ENCODE assay signal across 26 cellular contexts in genomic region chr2:161147856-161148255, GRCh38. TPM values are rescaled to one million over a fixed set of nuclear protein-coding genes. Genes with fewer than 3 reads are reported as not detected.
DNase-seq lines count a peak whose midpoint lies in the region; ATAC-seq, FAIRE-seq and TF ChIP-seq lines count a peak whose summit lies in the region.
"Had no signal": no experiment of that assay in that cellular context is flagged by ENCODE, and none has a peak within 500 bp of the region (broad histone marks: within the 10 kb centered on the region; RNA-seq: fewer than 3 reads in every experiment).

No MANE protein-coding gene starts in this region.

- DNase-seq in keratinocyte (ENCODE audit: low read depth, low spot score): no peak
- DNase-seq in activated T-cell treated with anti-CD3 and anti-CD28 coated beads, Interleukin-2, amount 50 U/mL, for 1 hour: no peak
- no peak for DNase-seq in coronary artery (ENCODE audit: low spot score)
- DNase-seq in activated naive CD8-positive, alpha-beta T cell treated with anti-CD3 and anti-CD28 coated beads, Interleukin-2, amount 50 U/mL, for 24 hours: no peak
- no peak for DNase-seq in GM23248
- DNase-seq: activated CD4-positive, alpha-beta T cell treated with anti-CD3 and anti-CD28 coated beads, Interleukin-2, amount 50 U/mL, for 4 hours; activated naive CD8-positive, alpha-beta T cell treated with anti-CD3 and anti-CD28 coated beads for 36 hours; activated T-cell treated with anti-CD3 and anti-CD28 coated beads, Interleukin-2, amount 50 U/mL, for 4 hours; BE2C; Calu3; dermis blood vessel endothelial cell; naive thymus-derived CD4-positive, alpha-beta T cell; NCI-H2081 treated with DMSO at 0.1 percent for 48 hours; NCI-H524; PC-9; small intestine had no signal

- H3K27me3 ChIP-seq in keratinocyte (ENCODE audit: control insufficient read depth, extremely low read depth, insufficient read depth, low read length): no peaks in the 10 kb centered on the region
- no peaks in the 10 kb centered on the region for H3K27me3 ChIP-seq in GM23248 (replicated peaks; ENCODE audit: insufficient read depth)
- H3K27me3 ChIP-seq: BE2C, gastroesophageal sphincter, tibial nerve had no signal

- dilution Hi-C loops in keratinocyte (cut with MboI; ENCODE audit: extremely low pct_ligation_motif_present, low sequenced_read_pairs): no loop called here

- peak; percentile 23 for FAIRE-seq in keratinocyte (lab: Jason Lieb, UNC)
- FAIRE-seq: G401.6, small intestine had no signal

- H3K4me1 ChIP-seq in keratinocyte (ENCODE audit: control insufficient read depth, extremely low read depth, insufficient read depth, low read length): no peaks in the 10 kb centered on the region
- H3K4me1 ChIP-seq in GM23248 (ENCODE audit: insufficient read depth): no peaks in the 10 kb centered on the region
- H3K4me1 ChIP-seq: BE2C, gastroesophageal sphincter, prostate gland, tibial nerve had no signal

- no peak for TF ChIP-seq CTCF in keratinocyte (optimal IDR thresholded peaks at IDR 0.05 in 1 of 3, IDR thresholded peaks at IDR 0.05 in 1 of 3, conservative IDR thresholded peaks at IDR 0.05 in 1 of 3; ENCODE audit: extremely low read depth in 1 of 3, insufficient read depth in 2 of 3, low read length in 3 of 3)
- no peak for TF ChIP-seq CTCF in coronary artery (IDR thresholded peaks at IDR 0.05)

- peak; percentile 82 for ATAC-seq in GM18868 (IDR thresholded peaks at IDR 0.05; ENCODE audit: unreplicated experiment)
- peak; percentile 64 for ATAC-seq in GM21528 (IDR thresholded peaks at IDR 0.05; ENCODE audit: low FRiP score, unreplicated experiment)
- ATAC-seq in HG03045 (IDR thresholded peaks at IDR 0.05; ENCODE audit: unreplicated experiment): peak; percentile 54
- ATAC-seq in activated naive CD8-positive, alpha-beta T cell treated with anti-CD3 and anti-CD28 coated beads, Interleukin-2, amount 50 U/mL, for 24 hours: no peak
- ATAC-seq: gastroesophageal sphincter; naive thymus-derived CD4-positive, alpha-beta T cell had no signal

- peaks cover 49% of the 10 kb centered on the region for H3K4me1 Mint-ChIP-seq in activated naive CD8-positive, alpha-beta T cell treated with anti-CD3 and anti-CD28 coated beads, Interleukin-2, amount 50 U/mL, for 24 hours

- H3K79me2 ChIP-seq in keratinocyte (ENCODE audit: control insufficient read depth, insufficient read depth, low read length) (no peaks in the 10 kb centered on the region), GM23248 (ENCODE audit: insufficient read depth) (no peaks in the 10 kb centered on the region)

- no peaks in the 10 kb centered on the region for H4K20me1 ChIP-seq in keratinocyte (ENCODE audit: control insufficient read depth, extremely low read depth, insufficient read depth, low read length)
- H4K20me1 ChIP-seq in GM23248 (ENCODE audit: insufficient read depth): no peaks in the 10 kb centered on the region

- H3K36me3 ChIP-seq in keratinocyte (ENCODE audit: control insufficient read depth in 2 of 2, extremely low read depth in 1 of 2, insufficient read depth in 2 of 2, low read length in 2 of 2): no peaks in the 10 kb centered on the region
- H3K36me3 ChIP-seq in GM23248 (ENCODE audit: low read depth): no peaks in the 10 kb centered on the region
- H3K36me3 ChIP-seq: BE2C, gastroesophageal sphincter, prostate gland had no signal

- H3K36me3 Mint-ChIP-seq in activated naive CD8-positive, alpha-beta T cell treated with anti-CD3 and anti-CD28 coated beads, Interleukin-2, amount 50 U/mL, for 24 hours (ENCODE audit: low read depth): peaks cover 65% of the 10 kb centered on the region

- H3K9ac ChIP-seq in keratinocyte (ENCODE audit: control insufficient read depth, extremely low read depth, insufficient read depth, low read length) (no peak overlapping the region), GM23248 (no peak overlapping the region)

- no peaks in the 10 kb centered on the region for H3K9me2 ChIP-seq in GM23248 (ENCODE audit: insufficient read depth)

- 70 to 82% methylated on average over 1 of the region's 1 CpG for WGBS in GM23248 (ENCODE audit: low coverage in 1 of 2, low lambda C conversion rate in 2 of 2, missing lambda C conversion rate in 2 of 2), 2 experiments

- no peaks in the 10 kb centered on the region for H3F3A ChIP-seq in GM23248 (ENCODE audit: insufficient read depth)

- H3K4me3 Mint-ChIP-seq in activated naive CD8-positive, alpha-beta T cell treated with anti-CD3 and anti-CD28 coated beads, Interleukin-2, amount 50 U/mL, for 24 hours: no peak overlapping the region
- H3K4me3 Mint-ChIP-seq: activated naive CD8-positive, alpha-beta T cell treated with anti-CD3 and anti-CD28 coated beads for 36 hours; activated T-cell treated with anti-CD3 and anti-CD28 coated beads, Interleukin-2, amount 50 U/mL, for 4 hours; naive thymus-derived CD4-positive, alpha-beta T cell had no signal

- H3K4me2 ChIP-seq in keratinocyte (ENCODE audit: control insufficient read depth, extremely low read depth, insufficient read depth, low read depth, low read length) (no peak overlapping the region), GM23248 (ENCODE audit: unreplicated experiment) (no peak overlapping the region)
- H3K4me2 ChIP-seq: PC-9 had no signal

- H3K27me3 Mint-ChIP-seq in activated naive CD8-positive, alpha-beta T cell treated with anti-CD3 and anti-CD28 coated beads, Interleukin-2, amount 50 U/mL, for 24 hours: no peaks in the 10 kb centered on the region
- H3K27me3 Mint-ChIP-seq: activated naive CD8-positive, alpha-beta T cell treated with anti-CD3 and anti-CD28 coated beads for 36 hours; IgD-negative memory B cell; naive thymus-derived CD4-positive, alpha-beta T cell had no signal

- H2AFZ ChIP-seq in keratinocyte (ENCODE audit: control insufficient read depth, low read length) (no peak overlapping the region), GM23248 (no peak overlapping the region)
- H2AFZ ChIP-seq: PC-9 had no signal

- no peak overlapping the region for H3K27ac ChIP-seq in keratinocyte (ENCODE audit: control insufficient read depth, insufficient read depth, low read length)
- H3K27ac ChIP-seq in coronary artery: no peak overlapping the region
- H3K27ac ChIP-seq in GM23248: no peak overlapping the region
- H3K27ac ChIP-seq: epithelial cell of prostate, gastroesophageal sphincter, PC-9, prostate gland, SK-N-MC, tibial nerve had no signal

- in situ Hi-C loops in GM23248 (cut with MboI): no loop called here

- H3K4me3 ChIP-seq in keratinocyte (ENCODE audit: control insufficient read depth in 2 of 3, extremely low read depth in 1 of 3, insufficient read depth in 2 of 3, low read depth in 1 of 3, low read length in 3 of 3): no peak overlapping the region
- no peak overlapping the region for H3K4me3 ChIP-seq in coronary artery
- H3K4me3 ChIP-seq in GM23248: no peak overlapping the region
- H3K4me3 ChIP-seq: gastroesophageal sphincter, PC-9, prostate gland, SK-N-MC, tibial nerve had no signal

- peaks cover 39% of the 10 kb centered on the region for H3K9me3 Mint-ChIP-seq in activated naive CD8-positive, alpha-beta T cell treated with anti-CD3 and anti-CD28 coated beads, Interleukin-2, amount 50 U/mL, for 24 hours

- no peaks in the 10 kb centered on the region for H3K9me1 ChIP-seq in keratinocyte (ENCODE audit: control insufficient read depth, extremely low read depth, insufficient read depth, low read length)

- H3K27ac Mint-ChIP-seq in activated naive CD8-positive, alpha-beta T cell treated with anti-CD3 and anti-CD28 coated beads, Interleukin-2, amount 50 U/mL, for 24 hours: no peak overlapping the region
- H3K27ac Mint-ChIP-seq: activated naive CD8-positive, alpha-beta T cell treated with anti-CD3 and anti-CD28 coated beads for 36 hours; IgD-negative memory B cell had no signal

- H3K9me3 ChIP-seq in keratinocyte (ENCODE audit: control insufficient read depth, low read depth, low read length) (no peaks in the 10 kb centered on the region), GM23248 (ENCODE audit: low read depth) (peaks cover 8% of the 10 kb centered on the region)
- H3K9me3 ChIP-seq: BE2C, prostate gland had no signal

RNA-seq across cellular contexts. Expression of gene TANK, which starts 12.4 kb away (rescaled TPM):
- 33.5 to 47.2 TPM (median 40.5 TPM) in 3 replicates for polyA plus RNA-seq in keratinocyte
- polyA plus RNA-seq in keratinocyte (2011; ENCODE audit: low read depth): 209 TPM
- polyA plus RNA-seq in keratinocyte (2011; cell fraction: cytosol; rRNA removed): 27.7 and 49.4 TPM in 2 replicates
- 44.1 and 49.5 TPM in 2 replicates for polyA plus RNA-seq in keratinocyte (2011; cell fraction: nucleus; rRNA removed)
- polyA plus RNA-seq in keratinocyte (2012; ENCODE audit: low replicate concordance): 37.0 and 78.6 TPM in 2 replicates
- 9.3 to 23.4 TPM (median 12.9 TPM) in 3 replicates for polyA minus RNA-seq in keratinocyte
- polyA minus RNA-seq in keratinocyte (2011; cell fraction: cytosol; rRNA and poly(A)+ RNA removed): 22.1 TPM
- 38.1 and 67.9 TPM in 2 replicates for polyA minus RNA-seq in keratinocyte (2011; cell fraction: nucleus; rRNA and poly(A)+ RNA removed)
- total RNA-seq in GM23248 (2014; rRNA removed; shearing (Covaris generic)): 60.4 and 69.4 TPM in 2 replicates
- polyA plus RNA-seq in GM23248 (2016; fragmentation: Nextera tagmentation; extraction: Ambion mirVana): 84.4 and 87.1 TPM in 2 replicates
